2 cellular contexts compared by ENCODE assay signal in the genomic region with DNA sequence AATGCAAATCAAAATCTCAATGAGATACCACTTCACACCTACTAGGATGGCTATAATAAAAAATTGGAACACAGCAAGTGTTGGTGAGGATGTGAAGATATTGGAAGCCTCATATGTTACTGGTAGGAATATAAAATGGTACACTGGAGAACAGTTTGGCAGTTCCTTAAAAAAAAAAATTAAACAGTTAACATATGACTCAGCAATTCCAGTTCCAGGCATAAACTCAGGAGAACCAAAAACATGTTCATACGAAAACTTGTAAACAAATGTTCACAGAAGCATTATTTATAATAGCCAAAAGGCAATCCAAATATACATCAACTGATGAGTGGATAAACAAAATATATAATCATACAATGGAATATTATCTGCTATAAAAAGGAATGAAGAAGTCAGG.
TF ChIP-seq lines count a peak whose summit lies in the region.

No MANE protein-coding gene starts in this region.

TF ChIP-seq in IMR-90, 13 proteins besides CTCF, POLR2A, EP300 and RAD21:
- TF ChIP-seq CHD1 (IDR thresholded peaks at IDR 0.05; ENCODE audit: low read depth, low read length) (no peak), RCOR1 (IDR thresholded peaks at IDR 0.05; ENCODE audit: insufficient replicate concordance, low read length) (no peak), NFE2L2 (IDR thresholded peaks at IDR 0.05; ENCODE audit: low read depth, low read length) (peak; percentile 98), SMC3 (IDR thresholded peaks at IDR 0.05; ENCODE audit: low read depth, low read length) (no peak), CEBPB (IDR thresholded peaks at IDR 0.05; ENCODE audit: low read depth, low read length) (no peak), FOS (IDR thresholded peaks at IDR 0.05; ENCODE audit: low read depth, low read length) (peak; percentile 16; the same call in 1 of the 2 replicates), RFX5 (IDR thresholded peaks at IDR 0.05; ENCODE audit: low read depth, low read length) (no peak), MAZ (IDR thresholded peaks at IDR 0.05; ENCODE audit: borderline replicate concordance, low read depth, low read length) (no peak), BHLHE40 (IDR thresholded peaks at IDR 0.05; ENCODE audit: low read depth, low read length) (no peak), MAFK (IDR thresholded peaks at IDR 0.05; ENCODE audit: low read depth, low read length) (peak; percentile 93)
- TF ChIP-seq, protein P1, sequence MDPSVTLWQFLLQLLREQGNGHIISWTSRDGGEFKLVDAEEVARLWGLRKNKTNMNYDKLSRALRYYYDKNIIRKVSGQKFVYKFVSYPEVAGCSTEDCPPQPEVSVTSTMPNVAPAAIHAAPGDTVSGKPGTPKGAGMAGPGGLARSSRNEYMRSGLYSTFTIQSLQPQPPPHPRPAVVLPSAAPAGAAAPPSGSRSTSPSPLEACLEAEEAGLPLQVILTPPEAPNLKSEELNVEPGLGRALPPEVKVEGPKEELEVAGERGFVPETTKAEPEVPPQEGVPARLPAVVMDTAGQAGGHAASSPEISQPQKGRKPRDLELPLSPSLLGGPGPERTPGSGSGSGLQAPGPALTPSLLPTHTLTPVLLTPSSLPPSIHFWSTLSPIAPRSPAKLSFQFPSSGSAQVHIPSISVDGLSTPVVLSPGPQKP (IDR thresholded peaks at IDR 0.05; ENCODE audit: borderline replicate concordance, low read depth, low read length) = no peak
- TF ChIP-seq, protein P2, sequence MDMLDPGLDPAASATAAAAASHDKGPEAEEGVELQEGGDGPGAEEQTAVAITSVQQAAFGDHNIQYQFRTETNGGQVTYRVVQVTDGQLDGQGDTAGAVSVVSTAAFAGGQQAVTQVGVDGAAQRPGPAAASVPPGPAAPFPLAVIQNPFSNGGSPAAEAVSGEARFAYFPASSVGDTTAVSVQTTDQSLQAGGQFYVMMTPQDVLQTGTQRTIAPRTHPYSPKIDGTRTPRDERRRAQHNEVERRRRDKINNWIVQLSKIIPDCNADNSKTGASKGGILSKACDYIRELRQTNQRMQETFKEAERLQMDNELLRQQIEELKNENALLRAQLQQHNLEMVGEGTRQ (IDR thresholded peaks at IDR 0.05; ENCODE audit: low read depth, low read length) = no peak

TF ChIP-seq in K562, 482 proteins besides CTCF, POLR2A, EP300 and RAD21 (continues in another document):
- TF ChIP-seq ZNF133 (CRISPR knock-in tag; IDR thresholded peaks at IDR 0.05) (no peak), BACH1 (tag; IDR thresholded peaks at IDR 0.05) (peak; percentile 91), TBP (optimal IDR thresholded peaks at IDR 0.05; ENCODE audit: low read depth, low read length) (no peak), TOE1 (IDR thresholded peaks at IDR 0.05; ENCODE audit: borderline replicate concordance) (no peak), TOE1 (CRISPR knock-in tag; IDR thresholded peaks at IDR 0.05; ENCODE audit: borderline replicate concordance, low read depth) (no peak), ARID1B (IDR thresholded peaks at IDR 0.05) (peak; percentile 41), ZNF232 (CRISPR knock-in tag; IDR thresholded peaks at IDR 0.05) (no peak), MED1 (CRISPR knock-in tag; IDR thresholded peaks at IDR 0.05; ENCODE audit: borderline replicate concordance) (no peak), C11orf30 (IDR thresholded peaks at IDR 0.05; ENCODE audit: low read depth) (peak; percentile 96), ZFP36 (IDR thresholded peaks at IDR 0.05; ENCODE audit: low read depth, low read length, partially characterized antibody) (no peak), TGIF2 (CRISPR knock-in tag; IDR thresholded peaks at IDR 0.05) (no peak), SOX6 (IDR thresholded peaks at IDR 0.05) (no peak), CEBPG (CRISPR knock-in tag; IDR thresholded peaks at IDR 0.05) (no peak), CEBPG (tag; conservative IDR thresholded peaks at IDR 0.05 in 1 of 2, IDR thresholded peaks at IDR 0.05 in 1 of 2) (no peak), DPF2 (IDR thresholded peaks at IDR 0.05) (peak; percentile 28; the same call in 1 of the 2 replicates), PHF8 (IDR thresholded peaks at IDR 0.05; ENCODE audit: borderline replicate concordance, low read length) (no peak), SMARCA4 (IDR thresholded peaks at IDR 0.05) (peak; percentile 54; the same call in 1 of the 2 replicates), MAFG (tag; conservative IDR thresholded peaks at IDR 0.05) (peak; percentile 98), ZNF224 (CRISPR knock-in tag; IDR thresholded peaks at IDR 0.05) (no peak), HMG20B (CRISPR knock-in tag; IDR thresholded peaks at IDR 0.05) (no peak), ZNF384 (IDR thresholded peaks at IDR 0.05; ENCODE audit: low read depth, low read length) (peak; percentile 26; the same call in 1 of the 2 replicates), ZNF778 (CRISPR knock-in tag; IDR thresholded peaks at IDR 0.05) (no peak), ZNF316 (IDR thresholded peaks at IDR 0.05) (peak; percentile 98), NFYB (IDR thresholded peaks at IDR 0.05; ENCODE audit: extremely low read depth, insufficient read length) (no peak), PCBP1 (IDR thresholded peaks at IDR 0.05; ENCODE audit: low read depth, low read length, poor library complexity, severe bottlenecking) (no peak), SMC3 (conservative IDR thresholded peaks at IDR 0.05; ENCODE audit: insufficient read depth, low read depth, low read length) (no peak), JUND (IDR thresholded peaks at IDR 0.05; ENCODE audit: borderline replicate concordance, low read depth, low read length) (no peak), JUND (tag; IDR thresholded peaks at IDR 0.05; ENCODE audit: borderline replicate concordance, low read depth, low read length) (no peak; the same call in 2 of the 3 replicates), NFE2L1 (tag; IDR thresholded peaks at IDR 0.05; ENCODE audit: borderline replicate concordance, low read depth) (peak; percentile 92), ZZZ3 (IDR thresholded peaks at IDR 0.05) (no peak), HNRNPL (IDR thresholded peaks at IDR 0.05; ENCODE audit: low read depth, low read length) (no peak), ELF2 (CRISPR knock-in tag; IDR thresholded peaks at IDR 0.05) (no peak), ZNF212 (CRISPR knock-in tag; IDR thresholded peaks at IDR 0.05) (no peak), SPI1 (IDR thresholded peaks at IDR 0.05; ENCODE audit: borderline replicate concordance, low read depth, low read length) (peak; percentile 23; the same call in 1 of the 2 replicates), MAFK (IDR thresholded peaks at IDR 0.05; ENCODE audit: low read length) (peak; percentile 91), SP2 (IDR thresholded peaks at IDR 0.05; ENCODE audit: extremely low read depth, low read depth, low read length, poor library complexity, severe bottlenecking) (no peak), NFE2 (IDR thresholded peaks at IDR 0.05; ENCODE audit: low read depth) (peak; percentile 90), CCNT2 (IDR thresholded peaks at IDR 0.05; ENCODE audit: borderline replicate concordance, extremely low read depth, insufficient read length, low read depth, low read length) (no peak)
- TF ChIP-seq, protein P3, sequence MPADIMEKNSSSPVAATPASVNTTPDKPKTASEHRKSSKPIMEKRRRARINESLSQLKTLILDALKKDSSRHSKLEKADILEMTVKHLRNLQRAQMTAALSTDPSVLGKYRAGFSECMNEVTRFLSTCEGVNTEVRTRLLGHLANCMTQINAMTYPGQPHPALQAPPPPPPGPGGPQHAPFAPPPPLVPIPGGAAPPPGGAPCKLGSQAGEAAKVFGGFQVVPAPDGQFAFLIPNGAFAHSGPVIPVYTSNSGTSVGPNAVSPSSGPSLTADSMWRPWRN (IDR thresholded peaks at IDR 0.05; ENCODE audit: low read depth) = no peak
- TF ChIP-seq, protein P4, sequence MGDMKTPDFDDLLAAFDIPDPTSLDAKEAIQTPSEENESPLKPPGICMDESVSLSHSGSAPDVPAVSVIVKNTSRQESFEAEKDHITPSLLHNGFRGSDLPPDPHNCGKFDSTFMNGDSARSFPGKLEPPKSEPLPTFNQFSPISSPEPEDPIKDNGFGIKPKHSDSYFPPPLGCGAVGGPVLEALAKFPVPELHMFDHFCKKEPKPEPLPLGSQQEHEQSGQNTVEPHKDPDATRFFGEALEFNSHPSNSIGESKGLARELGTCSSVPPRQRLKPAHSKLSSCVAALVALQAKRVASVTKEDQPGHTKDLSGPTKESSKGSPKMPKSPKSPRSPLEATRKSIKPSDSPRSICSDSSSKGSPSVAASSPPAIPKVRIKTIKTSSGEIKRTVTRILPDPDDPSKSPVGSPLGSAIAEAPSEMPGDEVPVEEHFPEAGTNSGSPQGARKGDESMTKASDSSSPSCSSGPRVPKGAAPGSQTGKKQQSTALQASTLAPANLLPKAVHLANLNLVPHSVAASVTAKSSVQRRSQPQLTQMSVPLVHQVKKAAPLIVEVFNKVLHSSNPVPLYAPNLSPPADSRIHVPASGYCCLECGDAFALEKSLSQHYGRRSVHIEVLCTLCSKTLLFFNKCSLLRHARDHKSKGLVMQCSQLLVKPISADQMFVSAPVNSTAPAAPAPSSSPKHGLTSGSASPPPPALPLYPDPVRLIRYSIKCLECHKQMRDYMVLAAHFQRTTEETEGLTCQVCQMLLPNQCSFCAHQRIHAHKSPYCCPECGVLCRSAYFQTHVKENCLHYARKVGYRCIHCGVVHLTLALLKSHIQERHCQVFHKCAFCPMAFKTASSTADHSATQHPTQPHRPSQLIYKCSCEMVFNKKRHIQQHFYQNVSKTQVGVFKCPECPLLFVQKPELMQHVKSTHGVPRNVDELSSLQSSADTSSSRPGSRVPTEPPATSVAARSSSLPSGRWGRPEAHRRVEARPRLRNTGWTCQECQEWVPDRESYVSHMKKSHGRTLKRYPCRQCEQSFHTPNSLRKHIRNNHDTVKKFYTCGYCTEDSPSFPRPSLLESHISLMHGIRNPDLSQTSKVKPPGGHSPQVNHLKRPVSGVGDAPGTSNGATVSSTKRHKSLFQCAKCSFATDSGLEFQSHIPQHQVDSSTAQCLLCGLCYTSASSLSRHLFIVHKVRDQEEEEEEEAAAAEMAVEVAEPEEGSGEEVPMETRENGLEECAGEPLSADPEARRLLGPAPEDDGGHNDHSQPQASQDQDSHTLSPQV (IDR thresholded peaks at IDR 0.05) = 0 out of 2 replicates have a peak, but pooled peaks have one; percentile 52
- TF ChIP-seq, protein P5, sequence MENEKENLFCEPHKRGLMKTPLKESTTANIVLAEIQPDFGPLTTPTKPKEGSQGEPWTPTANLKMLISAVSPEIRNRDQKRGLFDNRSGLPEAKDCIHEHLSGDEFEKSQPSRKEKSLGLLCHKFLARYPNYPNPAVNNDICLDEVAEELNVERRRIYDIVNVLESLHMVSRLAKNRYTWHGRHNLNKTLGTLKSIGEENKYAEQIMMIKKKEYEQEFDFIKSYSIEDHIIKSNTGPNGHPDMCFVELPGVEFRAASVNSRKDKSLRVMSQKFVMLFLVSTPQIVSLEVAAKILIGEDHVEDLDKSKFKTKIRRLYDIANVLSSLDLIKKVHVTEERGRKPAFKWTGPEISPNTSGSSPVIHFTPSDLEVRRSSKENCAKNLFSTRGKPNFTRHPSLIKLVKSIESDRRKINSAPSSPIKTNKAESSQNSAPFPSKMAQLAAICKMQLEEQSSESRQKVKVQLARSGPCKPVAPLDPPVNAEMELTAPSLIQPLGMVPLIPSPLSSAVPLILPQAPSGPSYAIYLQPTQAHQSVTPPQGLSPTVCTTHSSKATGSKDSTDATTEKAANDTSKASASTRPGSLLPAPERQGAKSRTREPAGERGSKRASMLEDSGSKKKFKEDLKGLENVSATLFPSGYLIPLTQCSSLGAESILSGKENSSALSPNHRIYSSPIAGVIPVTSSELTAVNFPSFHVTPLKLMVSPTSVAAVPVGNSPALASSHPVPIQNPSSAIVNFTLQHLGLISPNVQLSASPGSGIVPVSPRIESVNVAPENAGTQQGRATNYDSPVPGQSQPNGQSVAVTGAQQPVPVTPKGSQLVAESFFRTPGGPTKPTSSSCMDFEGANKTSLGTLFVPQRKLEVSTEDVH (IDR thresholded peaks at IDR 0.05; ENCODE audit: low read depth, partially characterized antibody) = no peak
- TF ChIP-seq, protein P6, sequence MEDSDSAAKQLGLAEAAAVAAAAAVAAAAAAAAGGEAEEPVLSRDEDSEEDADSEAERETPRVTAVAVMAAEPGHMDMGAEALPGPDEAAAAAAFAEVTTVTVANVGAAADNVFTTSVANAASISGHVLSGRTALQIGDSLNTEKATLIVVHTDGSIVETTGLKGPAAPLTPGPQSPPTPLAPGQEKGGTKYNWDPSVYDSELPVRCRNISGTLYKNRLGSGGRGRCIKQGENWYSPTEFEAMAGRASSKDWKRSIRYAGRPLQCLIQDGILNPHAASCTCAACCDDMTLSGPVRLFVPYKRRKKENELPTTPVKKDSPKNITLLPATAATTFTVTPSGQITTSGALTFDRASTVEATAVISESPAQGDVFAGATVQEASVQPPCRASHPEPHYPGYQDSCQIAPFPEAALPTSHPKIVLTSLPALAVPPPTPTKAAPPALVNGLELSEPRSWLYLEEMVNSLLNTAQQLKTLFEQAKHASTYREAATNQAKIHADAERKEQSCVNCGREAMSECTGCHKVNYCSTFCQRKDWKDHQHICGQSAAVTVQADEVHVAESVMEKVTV (CRISPR knock-in tag; IDR thresholded peaks at IDR 0.05) = no peak
- TF ChIP-seq, protein P7, sequence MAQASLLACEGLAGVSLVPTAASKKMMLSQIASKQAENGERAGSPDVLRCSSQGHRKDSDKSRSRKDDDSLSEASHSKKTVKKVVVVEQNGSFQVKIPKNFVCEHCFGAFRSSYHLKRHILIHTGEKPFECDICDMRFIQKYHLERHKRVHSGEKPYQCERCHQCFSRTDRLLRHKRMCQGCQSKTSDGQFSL (CRISPR knock-in tag; IDR thresholded peaks at IDR 0.05) = no peak
- TF ChIP-seq, protein P7 (tag; IDR thresholded peaks at IDR 0.05) = no peak
